ENCODE assay signal across 18 cellular contexts in genomic region chr2:105315314-105315713, GRCh38. TPM values are rescaled to one million over a fixed set of nuclear protein-coding genes. Genes with fewer than 3 reads are reported as not detected.
DNase-seq lines count a peak whose midpoint lies in the region; ATAC-seq and TF ChIP-seq lines count a peak whose summit lies in the region.
"Had no signal": no experiment of that assay in that cellular context is flagged by ENCODE, and none has a peak within 500 bp of the region (broad histone marks: within the 10 kb centered on the region; RNA-seq: fewer than 3 reads in every experiment).

No MANE protein-coding gene starts in this region.

- intact Hi-C loops in psoas muscle (cut with DNase I): no loop called here

- no peaks in the 10 kb centered on the region for H3K27me3 ChIP-seq in psoas muscle (ENCODE audit: insufficient read depth in 3 of 3, low read length in 2 of 3)
- H3K27me3 ChIP-seq: Peyer's patch had no signal

- peaks cover 18% of the 10 kb centered on the region for H3K4me1 Mint-ChIP-seq in activated T-cell treated with anti-CD3 and anti-CD28 coated beads, Interleukin-2, amount 50 U/mL, for 72 hours (ENCODE audit: low read depth)
- peaks cover 28% of the 10 kb centered on the region for H3K4me1 Mint-ChIP-seq in stimulated activated effector memory CD8-positive, alpha-beta T cell treated with anti-CD3 and anti-CD28 coated beads, Interleukin-12 subunit alpha, Interleukin-12 subunit beta, amount 100 ng/mL, for 72 hours
- H3K4me1 Mint-ChIP-seq in T-helper 17 cell: peaks cover 23% of the 10 kb centered on the region

- peaks cover 0 to 2% of the 10 kb centered on the region in 2 donors for H3K36me3 ChIP-seq in psoas muscle (ENCODE audit: insufficient read depth in 1 of 2, low read depth in 1 of 2)
- H3K36me3 ChIP-seq: Peyer's patch had no signal

- no peak for DNase-seq in activated T-cell treated with anti-CD3 and anti-CD28 coated beads, Interleukin-2, amount 50 U/mL, for 72 hours
- DNase-seq in activated T-cell treated with anti-CD3 and anti-CD28 coated beads, Interleukin-2, amount 50 U/mL, for 1 hour: no peak
- no peak for DNase-seq in stimulated activated effector memory CD8-positive, alpha-beta T cell treated with anti-CD3 and anti-CD28 coated beads, Interleukin-12 subunit alpha, Interleukin-12 subunit beta, amount 100 ng/mL, for 72 hours (ENCODE audit: low spot score in 2 of 2)
- DNase-seq in cerebellar cortex (ENCODE audit: low spot score): no peak
- DNase-seq in T-helper 17 cell: no peak
- DNase-seq in psoas muscle: no peak
- DNase-seq: COR-L47, GOT3, hypothalamus, NCI-H226, Peyer's patch, trophoblast cell had no signal

- WGBS in psoas muscle, 3 donors: 62 to 83% (median 67%) methylated on average over 3 of the region's 3 CpGs

- no peak overlapping the region for H3K27ac ChIP-seq in psoas muscle
- H3K27ac ChIP-seq: Peyer's patch, skin epidermis had no signal

- H3K9me3 ChIP-seq in T-helper 17 cell (ENCODE audit: control insufficient read depth, low read length, poor library complexity, severe bottlenecking) (no peaks in the 10 kb centered on the region), psoas muscle (no peaks in the 10 kb centered on the region)
- H3K9me3 ChIP-seq: Peyer's patch had no signal

- ATAC-seq in activated T-cell treated with anti-CD3 and anti-CD28 coated beads, Interleukin-2, amount 50 U/mL, for 72 hours (replicated peaks in 1 of 2): peak in 1 of 2 donors; percentile 52
- ATAC-seq in GM21576 (IDR thresholded peaks at IDR 0.05; ENCODE audit: unreplicated experiment): peak; percentile 41
- ATAC-seq in HG03095 (IDR thresholded peaks at IDR 0.05; ENCODE audit: unreplicated experiment): peak; percentile 56
- ATAC-seq in stimulated activated effector memory CD8-positive, alpha-beta T cell treated with anti-CD3 and anti-CD28 coated beads, Interleukin-12 subunit alpha, Interleukin-12 subunit beta, amount 100 ng/mL, for 72 hours: peak; percentile 94
- no peak for ATAC-seq in T-helper 17 cell
- no peak for ATAC-seq in psoas muscle
- ATAC-seq: esophagus mucosa had no signal

- H3K36me3 Mint-ChIP-seq in activated T-cell treated with anti-CD3 and anti-CD28 coated beads, Interleukin-2, amount 50 U/mL, for 72 hours (ENCODE audit: insufficient read depth in 2 of 2): peaks cover 0 to 1% of the 10 kb centered on the region in 2 donors
- H3K36me3 Mint-ChIP-seq in stimulated activated effector memory CD8-positive, alpha-beta T cell treated with anti-CD3 and anti-CD28 coated beads, Interleukin-12 subunit alpha, Interleukin-12 subunit beta, amount 100 ng/mL, for 72 hours: no peaks in the 10 kb centered on the region
- no peaks in the 10 kb centered on the region for H3K36me3 Mint-ChIP-seq in T-helper 17 cell (ENCODE audit: low read depth)
- H3K36me3 Mint-ChIP-seq: activated naive CD4-positive, alpha-beta T cell treated with anti-CD3 and anti-CD28 coated beads, Interleukin-2, amount 50 U/mL, for 72 hours had no signal

- H3K4me3 Mint-ChIP-seq in activated T-cell treated with anti-CD3 and anti-CD28 coated beads, Interleukin-2, amount 50 U/mL, for 72 hours: peak overlapping the region in 1 of 2 donors; percentile 21
- H3K4me3 Mint-ChIP-seq in stimulated activated effector memory CD8-positive, alpha-beta T cell treated with anti-CD3 and anti-CD28 coated beads, Interleukin-12 subunit alpha, Interleukin-12 subunit beta, amount 100 ng/mL, for 72 hours: no peak overlapping the region
- no peak overlapping the region for H3K4me3 Mint-ChIP-seq in T-helper 17 cell
- H3K4me3 Mint-ChIP-seq: T-helper 1 cell treated with Interleukin-12 subunit alpha and Interleukin-12 subunit beta and Interleukin-4 antibody, amounts not matched to agents 30 μg/mL and 1 μg/mL, for 36 hours had no signal

- H3K27ac Mint-ChIP-seq in activated T-cell treated with anti-CD3 and anti-CD28 coated beads, Interleukin-2, amount 50 U/mL, for 72 hours: peak overlapping the region; percentile 47
- no peak overlapping the region for H3K27ac Mint-ChIP-seq in stimulated activated effector memory CD8-positive, alpha-beta T cell treated with anti-CD3 and anti-CD28 coated beads, Interleukin-12 subunit alpha, Interleukin-12 subunit beta, amount 100 ng/mL, for 72 hours
- no peak overlapping the region for H3K27ac Mint-ChIP-seq in T-helper 17 cell
- H3K27ac Mint-ChIP-seq: activated naive CD4-positive, alpha-beta T cell treated with anti-CD3 and anti-CD28 coated beads, Interleukin-2, amount 50 U/mL, for 72 hours; T-helper 1 cell treated with Interleukin-12 subunit alpha and Interleukin-12 subunit beta and Interleukin-4 antibody, amounts not matched to agents 30 μg/mL and 1 μg/mL, for 36 hours had no signal

- H3K4me3 ChIP-seq in psoas muscle: no peak overlapping the region
- H3K4me3 ChIP-seq: Peyer's patch, skin epidermis had no signal

- H3K9me3 Mint-ChIP-seq in activated T-cell treated with anti-CD3 and anti-CD28 coated beads, Interleukin-2, amount 50 U/mL, for 72 hours: no peaks in the 10 kb centered on the region
- no peaks in the 10 kb centered on the region for H3K9me3 Mint-ChIP-seq in stimulated activated effector memory CD8-positive, alpha-beta T cell treated with anti-CD3 and anti-CD28 coated beads, Interleukin-12 subunit alpha, Interleukin-12 subunit beta, amount 100 ng/mL, for 72 hours
- H3K9me3 Mint-ChIP-seq: activated naive CD4-positive, alpha-beta T cell treated with anti-CD3 and anti-CD28 coated beads, Interleukin-2, amount 50 U/mL, for 72 hours; T-helper 1 cell treated with Interleukin-12 subunit alpha and Interleukin-12 subunit beta and Interleukin-4 antibody, amounts not matched to agents 30 μg/mL and 1 μg/mL, for 36 hours had no signal

- no peak for TF ChIP-seq CTCF in psoas muscle (IDR thresholded peaks at IDR 0.05)

- no peaks in the 10 kb centered on the region for H3K27me3 Mint-ChIP-seq in activated T-cell treated with anti-CD3 and anti-CD28 coated beads, Interleukin-2, amount 50 U/mL, for 72 hours (ENCODE audit: low read depth)
- H3K27me3 Mint-ChIP-seq in T-helper 17 cell: no peaks in the 10 kb centered on the region

- peaks cover 16% of the 10 kb centered on the region for H3K4me1 ChIP-seq in psoas muscle
- H3K4me1 ChIP-seq: Peyer's patch had no signal

RNA-seq across cellular contexts. Expression of gene TGFBRAP1, which starts 14.2 kb away (rescaled TPM):
- total RNA-seq in activated T-cell treated with anti-CD3 and anti-CD28 coated beads, Interleukin-2, amount 50 U/mL, for 72 hours: 10 to 100 TPM; 13.8 to 21.5 TPM
- total RNA-seq in T-helper 17 cell (10 to 100 TPM; 18.5 to 19.1 TPM), psoas muscle (10 to 100 TPM; 13.3 to 21.4 (median 16.8) TPM)
- polyA plus RNA-seq in psoas muscle: 10 to 100 TPM in 1 of 3 donors, 1 to 10 TPM in 2; 5.4 to 18.2 (median 8.8) TPM

RNA-seq across cellular contexts. Expression of gene C2orf49, which starts 22.0 kb away (rescaled TPM):
- 10 to 100 TPM; 15.9 to 18.9 TPM for total RNA-seq in activated T-cell treated with anti-CD3 and anti-CD28 coated beads, Interleukin-2, amount 50 U/mL, for 72 hours
- total RNA-seq in T-helper 17 cell: 10 to 100 TPM; 18.1 to 21.5 TPM
- 10 to 100 TPM; 14.8 to 19.4 (median 15.5) TPM for total RNA-seq in psoas muscle
- 10 to 100 TPM; 13.2 to 24.6 (median 14.3) TPM for polyA plus RNA-seq in psoas muscle

Comparison
In these comparisons a context has a peak if more than half of its experiments do, and no peak if none do; other contexts are left out.
1. ATAC-seq: peak in GM21576 (single experiment), HG03095 (single experiment) and stimulated activated effector memory CD8-positive, alpha-beta T cell treated with anti-CD3 and anti-CD28 coated beads, Interleukin-12 subunit alpha, Interleukin-12 subunit beta, amount 100 ng/mL, for 72 hours (single experiment); none in T-helper 17 cell (single experiment) and psoas muscle (0 of 4).